Comparison of ENCODE assay signal across 1 cellular context in the genomic region with DNA sequence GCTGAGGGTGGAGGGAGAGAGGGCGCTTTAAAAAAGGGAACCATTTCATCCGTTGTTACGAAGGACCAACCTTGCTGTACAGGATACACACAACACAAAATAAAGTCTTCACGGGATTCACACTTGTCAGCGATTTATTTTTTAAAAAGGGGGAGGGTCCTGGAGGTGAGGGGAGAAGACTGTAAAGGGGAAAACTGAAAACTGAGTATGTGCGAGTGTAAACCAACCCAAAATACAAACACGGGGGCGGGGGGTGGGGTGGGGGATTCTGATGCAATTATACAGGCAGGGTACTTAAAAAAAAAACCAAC.
TF ChIP-seq lines count a peak whose summit lies in the region.

No MANE protein-coding gene starts in this region.

TF ChIP-seq in K562, 482 proteins besides CTCF, POLR2A, EP300 and RAD21 (continues in another document):
- TF ChIP-seq NUFIP1 (IDR thresholded peaks at IDR 0.05; ENCODE audit: partially characterized antibody) (no peak), KHSRP (IDR thresholded peaks at IDR 0.05) (peak; percentile 40; the same call in 1 of the 2 replicates), ZNF589 (CRISPR knock-in tag; IDR thresholded peaks at IDR 0.05; ENCODE audit: low read depth) (peak; percentile 24), ZNF644 (tag; IDR thresholded peaks at IDR 0.05; ENCODE audit: low read depth) (0 out of 2 replicates have a peak, but pooled peaks have one; percentile 10), ZNF224 (CRISPR knock-in tag; IDR thresholded peaks at IDR 0.05) (no peak), FOSL1 (tag; conservative IDR thresholded peaks at IDR 0.05) (peak; percentile 40; the same call in 1 of the 2 replicates), ZNF175 (CRISPR knock-in tag; IDR thresholded peaks at IDR 0.05; ENCODE audit: low read depth) (peak; percentile 98), FOXM1 (IDR thresholded peaks at IDR 0.05; ENCODE audit: low read depth) (peak; percentile 16; the same call in 1 of the 2 replicates), FOXM1 (CRISPR knock-in tag; IDR thresholded peaks at IDR 0.05; ENCODE audit: low read depth) (no peak), MCM2 (IDR thresholded peaks at IDR 0.05; ENCODE audit: low read depth) (no peak), NR2C2 (CRISPR knock-in tag; IDR thresholded peaks at IDR 0.05) (no peak), NR2C2 (tag; IDR thresholded peaks at IDR 0.05) (0 out of 2 replicates have a peak, but pooled peaks have one; percentile 2)
- TF ChIP-seq, protein P1, sequence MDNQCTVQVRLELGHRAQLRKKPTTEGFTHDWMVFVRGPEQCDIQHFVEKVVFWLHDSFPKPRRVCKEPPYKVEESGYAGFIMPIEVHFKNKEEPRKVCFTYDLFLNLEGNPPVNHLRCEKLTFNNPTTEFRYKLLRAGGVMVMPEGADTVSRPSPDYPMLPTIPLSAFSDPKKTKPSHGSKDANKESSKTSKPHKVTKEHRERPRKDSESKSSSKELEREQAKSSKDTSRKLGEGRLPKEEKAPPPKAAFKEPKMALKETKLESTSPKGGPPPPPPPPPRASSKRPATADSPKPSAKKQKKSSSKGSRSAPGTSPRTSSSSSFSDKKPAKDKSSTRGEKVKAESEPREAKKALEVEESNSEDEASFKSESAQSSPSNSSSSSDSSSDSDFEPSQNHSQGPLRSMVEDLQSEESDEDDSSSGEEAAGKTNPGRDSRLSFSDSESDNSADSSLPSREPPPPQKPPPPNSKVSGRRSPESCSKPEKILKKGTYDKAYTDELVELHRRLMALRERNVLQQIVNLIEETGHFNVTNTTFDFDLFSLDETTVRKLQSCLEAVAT (IDR thresholded peaks at IDR 0.05) = 0 out of 4 replicates have a peak, but pooled peaks of 1 of the 2 experiments have one; percentile 22
- TF ChIP-seq, protein P2, sequence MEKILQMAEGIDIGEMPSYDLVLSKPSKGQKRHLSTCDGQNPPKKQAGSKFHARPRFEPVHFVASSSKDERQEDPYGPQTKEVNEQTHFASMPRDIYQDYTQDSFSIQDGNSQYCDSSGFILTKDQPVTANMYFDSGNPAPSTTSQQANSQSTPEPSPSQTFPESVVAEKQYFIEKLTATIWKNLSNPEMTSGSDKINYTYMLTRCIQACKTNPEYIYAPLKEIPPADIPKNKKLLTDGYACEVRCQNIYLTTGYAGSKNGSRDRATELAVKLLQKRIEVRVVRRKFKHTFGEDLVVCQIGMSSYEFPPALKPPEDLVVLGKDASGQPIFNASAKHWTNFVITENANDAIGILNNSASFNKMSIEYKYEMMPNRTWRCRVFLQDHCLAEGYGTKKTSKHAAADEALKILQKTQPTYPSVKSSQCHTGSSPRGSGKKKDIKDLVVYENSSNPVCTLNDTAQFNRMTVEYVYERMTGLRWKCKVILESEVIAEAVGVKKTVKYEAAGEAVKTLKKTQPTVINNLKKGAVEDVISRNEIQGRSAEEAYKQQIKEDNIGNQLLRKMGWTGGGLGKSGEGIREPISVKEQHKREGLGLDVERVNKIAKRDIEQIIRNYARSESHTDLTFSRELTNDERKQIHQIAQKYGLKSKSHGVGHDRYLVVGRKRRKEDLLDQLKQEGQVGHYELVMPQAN (IDR thresholded peaks at IDR 0.05; ENCODE audit: borderline replicate concordance) = no peak
- TF ChIP-seq, protein P3, sequence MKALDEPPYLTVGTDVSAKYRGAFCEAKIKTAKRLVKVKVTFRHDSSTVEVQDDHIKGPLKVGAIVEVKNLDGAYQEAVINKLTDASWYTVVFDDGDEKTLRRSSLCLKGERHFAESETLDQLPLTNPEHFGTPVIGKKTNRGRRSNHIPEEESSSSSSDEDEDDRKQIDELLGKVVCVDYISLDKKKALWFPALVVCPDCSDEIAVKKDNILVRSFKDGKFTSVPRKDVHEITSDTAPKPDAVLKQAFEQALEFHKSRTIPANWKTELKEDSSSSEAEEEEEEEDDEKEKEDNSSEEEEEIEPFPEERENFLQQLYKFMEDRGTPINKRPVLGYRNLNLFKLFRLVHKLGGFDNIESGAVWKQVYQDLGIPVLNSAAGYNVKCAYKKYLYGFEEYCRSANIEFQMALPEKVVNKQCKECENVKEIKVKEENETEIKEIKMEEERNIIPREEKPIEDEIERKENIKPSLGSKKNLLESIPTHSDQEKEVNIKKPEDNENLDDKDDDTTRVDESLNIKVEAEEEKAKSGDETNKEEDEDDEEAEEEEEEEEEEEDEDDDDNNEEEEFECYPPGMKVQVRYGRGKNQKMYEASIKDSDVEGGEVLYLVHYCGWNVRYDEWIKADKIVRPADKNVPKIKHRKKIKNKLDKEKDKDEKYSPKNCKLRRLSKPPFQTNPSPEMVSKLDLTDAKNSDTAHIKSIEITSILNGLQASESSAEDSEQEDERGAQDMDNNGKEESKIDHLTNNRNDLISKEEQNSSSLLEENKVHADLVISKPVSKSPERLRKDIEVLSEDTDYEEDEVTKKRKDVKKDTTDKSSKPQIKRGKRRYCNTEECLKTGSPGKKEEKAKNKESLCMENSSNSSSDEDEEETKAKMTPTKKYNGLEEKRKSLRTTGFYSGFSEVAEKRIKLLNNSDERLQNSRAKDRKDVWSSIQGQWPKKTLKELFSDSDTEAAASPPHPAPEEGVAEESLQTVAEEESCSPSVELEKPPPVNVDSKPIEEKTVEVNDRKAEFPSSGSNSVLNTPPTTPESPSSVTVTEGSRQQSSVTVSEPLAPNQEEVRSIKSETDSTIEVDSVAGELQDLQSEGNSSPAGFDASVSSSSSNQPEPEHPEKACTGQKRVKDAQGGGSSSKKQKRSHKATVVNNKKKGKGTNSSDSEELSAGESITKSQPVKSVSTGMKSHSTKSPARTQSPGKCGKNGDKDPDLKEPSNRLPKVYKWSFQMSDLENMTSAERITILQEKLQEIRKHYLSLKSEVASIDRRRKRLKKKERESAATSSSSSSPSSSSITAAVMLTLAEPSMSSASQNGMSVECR (CRISPR knock-in tag; IDR thresholded peaks at IDR 0.05) = no peak
- TF ChIP-seq, protein P4, sequence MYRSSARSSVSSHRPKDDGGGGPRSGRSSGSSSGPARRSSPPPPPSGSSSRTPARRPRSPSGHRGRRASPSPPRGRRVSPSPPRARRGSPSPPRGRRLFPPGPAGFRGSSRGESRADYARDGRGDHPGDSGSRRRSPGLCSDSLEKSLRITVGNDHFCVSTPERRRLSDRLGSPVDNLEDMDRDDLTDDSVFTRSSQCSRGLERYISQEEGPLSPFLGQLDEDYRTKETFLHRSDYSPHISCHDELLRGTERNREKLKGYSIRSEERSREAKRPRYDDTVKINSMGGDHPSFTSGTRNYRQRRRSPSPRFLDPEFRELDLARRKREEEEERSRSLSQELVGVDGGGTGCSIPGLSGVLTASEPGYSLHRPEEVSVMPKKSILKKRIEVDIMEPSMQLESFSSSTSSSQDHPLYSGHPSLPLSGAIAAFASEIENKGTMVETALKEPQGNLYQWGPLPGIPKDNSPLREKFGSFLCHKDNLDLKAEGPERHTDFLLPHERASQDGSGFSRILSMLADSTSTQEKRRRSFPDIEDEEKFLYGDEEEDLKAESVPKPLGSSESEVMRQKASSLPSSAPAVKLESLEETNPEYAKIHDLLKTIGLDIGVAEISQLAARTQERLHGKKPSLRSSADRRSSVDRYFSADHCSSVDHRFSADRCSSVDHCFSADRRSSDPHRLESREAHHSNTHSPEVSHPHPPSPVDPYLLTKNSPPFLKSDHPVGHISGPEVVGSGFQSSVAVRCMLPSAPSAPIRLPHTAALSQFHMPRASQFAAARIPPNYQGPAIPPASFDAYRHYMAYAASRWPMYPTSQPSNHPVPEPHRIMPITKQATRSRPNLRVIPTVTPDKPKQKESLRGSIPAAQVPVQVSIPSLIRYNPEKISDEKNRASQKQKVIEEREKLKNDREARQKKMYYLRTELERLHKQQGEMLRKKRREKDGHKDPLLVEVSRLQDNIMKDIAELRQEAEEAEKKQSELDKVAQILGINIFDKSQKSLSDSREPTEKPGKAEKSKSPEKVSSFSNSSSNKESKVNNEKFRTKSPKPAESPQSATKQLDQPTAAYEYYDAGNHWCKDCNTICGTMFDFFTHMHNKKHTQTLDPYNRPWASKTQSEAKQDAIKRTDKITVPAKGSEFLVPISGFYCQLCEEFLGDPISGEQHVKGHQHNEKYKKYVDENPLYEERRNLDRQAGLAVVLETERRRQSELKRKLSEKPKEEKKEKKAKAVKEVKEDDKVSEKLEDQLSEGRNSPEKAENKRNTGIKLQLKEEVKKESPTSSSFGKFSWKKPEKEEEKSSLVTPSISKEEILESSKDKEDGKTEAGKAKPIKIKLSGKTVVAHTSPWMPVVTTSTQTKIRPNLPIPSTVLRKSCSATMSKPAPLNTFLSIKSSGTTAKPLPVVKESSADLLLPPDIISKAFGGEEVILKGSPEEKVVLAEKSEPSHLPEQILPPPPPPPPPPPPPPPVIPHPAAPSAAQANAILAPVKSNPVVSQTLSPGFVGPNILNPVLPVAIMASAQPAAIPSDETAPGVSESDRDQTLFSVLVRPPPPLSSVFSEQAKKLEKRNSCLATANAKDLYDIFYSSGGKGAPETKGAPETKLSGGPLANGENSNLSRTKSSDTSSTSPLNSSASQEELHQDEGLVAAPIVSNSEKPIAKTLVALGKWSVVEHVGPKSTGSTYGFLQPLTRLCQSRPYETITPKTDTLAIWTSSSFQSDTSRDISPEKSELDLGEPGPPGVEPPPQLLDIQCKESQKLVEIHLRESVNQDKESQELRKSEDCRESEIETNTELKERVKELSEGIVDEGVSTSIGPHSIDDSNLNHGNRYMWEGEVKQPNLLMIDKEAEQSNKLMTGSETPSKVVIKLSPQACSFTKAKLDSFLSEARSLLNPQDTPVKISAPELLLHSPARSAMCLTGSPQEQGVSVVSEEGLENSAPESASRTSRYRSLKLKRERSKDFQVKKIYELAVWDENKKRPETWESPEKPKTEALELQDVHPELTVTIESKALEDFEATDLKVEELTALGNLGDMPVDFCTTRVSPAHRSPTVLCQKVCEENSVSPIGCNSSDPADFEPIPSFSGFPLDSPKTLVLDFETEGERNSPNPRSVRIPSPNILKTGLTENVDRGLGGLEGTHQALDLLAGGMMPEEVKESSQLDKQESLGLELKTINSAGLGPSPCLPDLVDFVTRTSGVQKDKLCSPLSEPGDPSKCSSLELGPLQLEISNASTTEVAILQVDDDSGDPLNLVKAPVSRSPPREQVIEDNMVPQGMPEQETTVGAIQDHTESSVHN (IDR thresholded peaks at IDR 0.05; ENCODE audit: borderline replicate concordance in 1 of 2, low read depth in 1 of 2) = peak in 1 of 2 experiments; percentile 26; a peak in 1 of 4 replicates
- TF ChIP-seq, protein P5, sequence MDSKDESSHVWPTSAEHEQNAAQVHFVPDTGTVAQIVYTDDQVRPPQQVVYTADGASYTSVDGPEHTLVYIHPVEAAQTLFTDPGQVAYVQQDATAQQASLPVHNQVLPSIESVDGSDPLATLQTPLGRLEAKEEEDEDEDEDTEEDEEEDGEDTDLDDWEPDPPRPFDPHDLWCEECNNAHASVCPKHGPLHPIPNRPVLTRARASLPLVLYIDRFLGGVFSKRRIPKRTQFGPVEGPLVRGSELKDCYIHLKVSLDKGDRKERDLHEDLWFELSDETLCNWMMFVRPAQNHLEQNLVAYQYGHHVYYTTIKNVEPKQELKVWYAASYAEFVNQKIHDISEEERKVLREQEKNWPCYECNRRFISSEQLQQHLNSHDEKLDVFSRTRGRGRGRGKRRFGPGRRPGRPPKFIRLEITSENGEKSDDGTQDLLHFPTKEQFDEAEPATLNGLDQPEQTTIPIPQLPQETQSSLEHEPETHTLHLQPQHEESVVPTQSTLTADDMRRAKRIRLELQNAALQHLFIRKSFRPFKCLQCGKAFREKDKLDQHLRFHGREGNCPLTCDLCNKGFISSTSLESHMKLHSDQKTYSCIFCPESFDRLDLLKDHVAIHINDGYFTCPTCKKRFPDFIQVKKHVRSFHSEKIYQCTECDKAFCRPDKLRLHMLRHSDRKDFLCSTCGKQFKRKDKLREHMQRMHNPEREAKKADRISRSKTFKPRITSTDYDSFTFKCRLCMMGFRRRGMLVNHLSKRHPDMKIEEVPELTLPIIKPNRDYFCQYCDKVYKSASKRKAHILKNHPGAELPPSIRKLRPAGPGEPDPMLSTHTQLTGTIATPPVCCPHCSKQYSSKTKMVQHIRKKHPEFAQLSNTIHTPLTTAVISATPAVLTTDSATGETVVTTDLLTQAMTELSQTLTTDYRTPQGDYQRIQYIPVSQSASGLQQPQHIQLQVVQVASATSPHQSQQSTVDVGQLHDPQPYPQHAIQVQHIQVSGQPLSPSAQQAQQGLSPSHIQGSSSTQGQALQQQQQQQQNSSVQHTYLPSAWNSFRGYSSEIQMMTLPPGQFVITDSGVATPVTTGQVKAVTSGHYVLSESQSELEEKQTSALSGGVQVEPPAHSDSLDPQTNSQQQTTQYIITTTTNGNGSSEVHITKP (IDR thresholded peaks at IDR 0.05; ENCODE audit: partially characterized antibody) = peak; percentile 3
- TF ChIP-seq, protein P6, sequence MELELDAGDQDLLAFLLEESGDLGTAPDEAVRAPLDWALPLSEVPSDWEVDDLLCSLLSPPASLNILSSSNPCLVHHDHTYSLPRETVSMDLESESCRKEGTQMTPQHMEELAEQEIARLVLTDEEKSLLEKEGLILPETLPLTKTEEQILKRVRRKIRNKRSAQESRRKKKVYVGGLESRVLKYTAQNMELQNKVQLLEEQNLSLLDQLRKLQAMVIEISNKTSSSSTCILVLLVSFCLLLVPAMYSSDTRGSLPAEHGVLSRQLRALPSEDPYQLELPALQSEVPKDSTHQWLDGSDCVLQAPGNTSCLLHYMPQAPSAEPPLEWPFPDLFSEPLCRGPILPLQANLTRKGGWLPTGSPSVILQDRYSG (tag; conservative IDR thresholded peaks at IDR 0.05; ENCODE audit: low read depth) = 0 out of 2 replicates have a peak, but pooled peaks have one; percentile 12
